In the genomic region with DNA sequence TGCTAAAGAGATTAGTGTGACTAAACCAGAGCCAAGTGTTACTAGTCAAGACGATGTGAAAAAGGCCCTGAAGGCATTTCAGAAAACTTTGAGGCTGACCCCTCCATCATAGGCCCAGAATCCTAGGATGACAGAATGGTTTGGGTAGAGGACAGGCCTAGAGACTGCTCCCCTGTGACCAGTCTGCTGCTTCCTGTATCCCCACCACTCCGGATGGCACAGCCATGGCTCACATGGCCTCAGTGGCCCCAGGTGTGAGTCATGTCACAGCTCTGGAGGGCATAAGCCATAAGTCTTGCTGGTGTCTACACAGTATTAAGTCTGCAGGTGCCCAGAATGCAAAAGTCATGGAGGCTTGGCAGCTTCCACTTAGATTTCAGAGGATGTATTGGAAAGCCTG, we compare ENCODE assay signal across 29 cellular contexts. TPM values are rescaled to one million over a fixed set of nuclear protein-coding genes. Genes with fewer than 3 reads are reported as not detected.
A peak's percentile ranks its signal among the peaks of the same experiment; 100 is the strongest.
DNase-seq lines count a peak whose midpoint lies in the region; ATAC-seq, FAIRE-seq and TF ChIP-seq lines count a peak whose summit lies in the region.
"Had no signal": no experiment of that assay in that cellular context is flagged by ENCODE, and none has a peak within 500 bp of the region (broad histone marks: within the 10 kb centered on the region; RNA-seq: fewer than 3 reads in every experiment).

No MANE protein-coding gene starts in this region.

- intact Hi-C loops in natural killer cell (cut with micrococcal nuclease) (no loop called here), ascending aorta (cut with DNase I) (no loop called here), kidney (cut with DNase I) (no loop called here)

- H3K27ac Mint-ChIP-seq in activated CD8-positive, alpha-beta memory T cell treated with anti-CD3 and anti-CD28 coated beads, Interleukin-2, amount 10 ng/mL, durations not matched to agents 7 days and 5 days: peak overlapping the region; percentile 58
- peak overlapping the region; percentile 78 for H3K27ac Mint-ChIP-seq in activated naive CD8-positive, alpha-beta T cell treated with anti-CD3 and anti-CD28 coated beads, Interleukin-2, amount 50 U/mL, for 24 hours
- peak overlapping the region; percentile 87 to 90 for H3K27ac Mint-ChIP-seq in natural killer cell

- no peaks in the 10 kb centered on the region for H3K27me3 Mint-ChIP-seq in activated CD8-positive, alpha-beta memory T cell treated with anti-CD3 and anti-CD28 coated beads, Interleukin-2, amount 10 ng/mL, durations not matched to agents 7 days and 5 days
- H3K27me3 Mint-ChIP-seq in activated naive CD8-positive, alpha-beta T cell treated with anti-CD3 and anti-CD28 coated beads, Interleukin-2, amount 50 U/mL, for 24 hours: no peaks in the 10 kb centered on the region
- H3K27me3 Mint-ChIP-seq in natural killer cell (ENCODE audit: low read depth in 2 of 2): no peaks in the 10 kb centered on the region

- no peak overlapping the region for H3K4me3 Mint-ChIP-seq in activated CD8-positive, alpha-beta memory T cell treated with anti-CD3 and anti-CD28 coated beads, Interleukin-2, amount 10 ng/mL, durations not matched to agents 7 days and 5 days
- no peak overlapping the region for H3K4me3 Mint-ChIP-seq in activated naive CD8-positive, alpha-beta T cell treated with anti-CD3 and anti-CD28 coated beads, Interleukin-2, amount 50 U/mL, for 24 hours
- no peak overlapping the region for H3K4me3 Mint-ChIP-seq in natural killer cell

- H3K36me3 Mint-ChIP-seq in activated CD8-positive, alpha-beta memory T cell treated with anti-CD3 and anti-CD28 coated beads, Interleukin-2, amount 10 ng/mL, durations not matched to agents 7 days and 5 days: peaks cover 46% of the 10 kb centered on the region
- peaks cover 44% of the 10 kb centered on the region for H3K36me3 Mint-ChIP-seq in activated naive CD8-positive, alpha-beta T cell treated with anti-CD3 and anti-CD28 coated beads, Interleukin-2, amount 50 U/mL, for 24 hours (ENCODE audit: low read depth)
- peaks cover 10% of the 10 kb centered on the region for H3K36me3 Mint-ChIP-seq in natural killer cell

- H3K27me3 ChIP-seq in ascending aorta: no peaks in the 10 kb centered on the region
- H3K27me3 ChIP-seq: upper lobe of right lung had no signal

- H3K36me3 ChIP-seq in ascending aorta (no peaks in the 10 kb centered on the region), kidney (ENCODE audit: control insufficient read depth in 1 of 2, insufficient read depth in 2 of 2, low read length in 2 of 2) (no peaks in the 10 kb centered on the region)
- H3K36me3 ChIP-seq: upper lobe of right lung had no signal

- H3K9ac ChIP-seq in kidney (ENCODE audit: low read length in 2 of 2): no peak overlapping the region
- H3K9ac ChIP-seq: GM23248 had no signal

- H3K4me1 ChIP-seq in ascending aorta (peaks cover 0 to 1% of the 10 kb centered on the region in 2 donors), kidney (ENCODE audit: control insufficient read depth in 1 of 2, insufficient read depth in 1 of 2, low read depth in 1 of 2, low read length in 2 of 2) (peaks cover 0 to 3% of the 10 kb centered on the region in 2 donors)
- H3K4me1 ChIP-seq: psoas muscle had no signal

- no peak for FAIRE-seq in kidney (lab: Jason Lieb, UNC)
- FAIRE-seq: A204.1, endothelial cell of umbilical vein, HTR-8/SVneo, TTC549 had no signal

- H3K9me3 ChIP-seq in ascending aorta: no peaks in the 10 kb centered on the region
- no peaks in the 10 kb centered on the region for H3K9me3 ChIP-seq in kidney (ENCODE audit: control insufficient read depth in 1 of 2, low read length in 2 of 2)
- H3K9me3 ChIP-seq: psoas muscle, upper lobe of right lung had no signal

- ATAC-seq in activated CD8-positive, alpha-beta memory T cell treated with anti-CD3 and anti-CD28 coated beads, Interleukin-2, amount 10 ng/mL, durations not matched to agents 7 days and 5 days: no peak
- ATAC-seq in activated naive CD8-positive, alpha-beta T cell treated with anti-CD3 and anti-CD28 coated beads, Interleukin-2, amount 50 U/mL, for 24 hours: peak; percentile 64
- no peak for ATAC-seq in natural killer cell
- ATAC-seq: activated CD4-positive, CD25-positive, alpha-beta regulatory T cell treated with anti-CD3 and anti-CD28 coated beads, Interleukin-2, amount 50 U/mL, for 24 hours; psoas muscle; upper lobe of right lung had no signal

- H3K4me1 Mint-ChIP-seq in activated CD8-positive, alpha-beta memory T cell treated with anti-CD3 and anti-CD28 coated beads, Interleukin-2, amount 10 ng/mL, durations not matched to agents 7 days and 5 days: peaks cover 64% of the 10 kb centered on the region
- H3K4me1 Mint-ChIP-seq in activated naive CD8-positive, alpha-beta T cell treated with anti-CD3 and anti-CD28 coated beads, Interleukin-2, amount 50 U/mL, for 24 hours: peaks cover 56% of the 10 kb centered on the region
- H3K4me1 Mint-ChIP-seq in natural killer cell: peaks cover 47 to 55% of the 10 kb centered on the region in 2 donors

- CTCF ChIA-PET in activated CD8-positive, alpha-beta memory T cell treated with anti-CD3 and anti-CD28 coated beads, Interleukin-2, amount 10 ng/mL, durations not matched to agents 7 days and 5 days (lab: Charles Lee): interaction anchor here (1.2 kb wide), 1 partner anchor 9 kb away, joined by 4 read pairs; no protein-coding TSS in a partner anchor

- H3K27ac ChIP-seq in ascending aorta (no peak overlapping the region), kidney (ENCODE audit: low read depth in 2 of 2, low read length in 2 of 2) (no peak overlapping the region)
- H3K27ac ChIP-seq: GM23248, psoas muscle, upper lobe of right lung had no signal

- DNase-seq in activated CD8-positive, alpha-beta memory T cell treated with anti-CD3 and anti-CD28 coated beads, Interleukin-2, amount 10 ng/mL, durations not matched to agents 7 days and 5 days: no peak
- no peak for DNase-seq in activated CD8-positive, alpha-beta memory T cell treated with anti-CD3 and anti-CD28 coated beads for 24 hours
- DNase-seq in HT1080 (ENCODE audit: low read depth) (peak; percentile 34), natural killer cell (no peak), ascending aorta (ENCODE audit: low spot score in 2 of 2) (no peak), kidney (no peak)
- DNase-seq in activated naive CD8-positive, alpha-beta T cell treated with anti-CD3 and anti-CD28 coated beads, Interleukin-2, amount 50 U/mL, for 24 hours: no peak
- DNase-seq in activated CD4-positive, alpha-beta T cell treated with anti-CD3 and anti-CD28 coated beads for 4 hours: no peak
- DNase-seq: activated effector memory CD4-positive, alpha-beta T cell treated with anti-CD3 and anti-CD28 coated beads, Interleukin-2, amount 50 U/mL, for 16 hours; AML-193; aorta; COR-L47; dermis blood vessel endothelial cell; DMS79; GM23248; KG1; kidney glomerular epithelial cell; mammary epithelial cell; MV-4-11; NCI-H510A treated with DMSO at 0.1 percent for 48 hours; NK-92 treated with Interleukin-12 subunit alpha and Interleukin-12 subunit beta, amount 100 ng/mL, for 24 hours; psoas muscle; SIG-M5; upper lobe of right lung had no signal

- TF ChIP-seq CTCF in natural killer cell (IDR thresholded peaks at IDR 0.05) (no peak), ascending aorta (IDR thresholded peaks at IDR 0.05) (no peak), kidney (IDR thresholded peaks at IDR 0.05; ENCODE audit: borderline replicate concordance, extremely low read depth, insufficient read depth) (no peak)

- H3K4me3 ChIP-seq in ascending aorta: no peak overlapping the region
- no peak overlapping the region for H3K4me3 ChIP-seq in kidney (ENCODE audit: low read length in 2 of 2)
- H3K4me3 ChIP-seq: GM23248, psoas muscle, upper lobe of right lung had no signal

- no peaks in the 10 kb centered on the region for H3K9me3 Mint-ChIP-seq in activated CD8-positive, alpha-beta memory T cell treated with anti-CD3 and anti-CD28 coated beads, Interleukin-2, amount 10 ng/mL, durations not matched to agents 7 days and 5 days (ENCODE audit: low read depth)
- peaks cover 3% of the 10 kb centered on the region for H3K9me3 Mint-ChIP-seq in activated naive CD8-positive, alpha-beta T cell treated with anti-CD3 and anti-CD28 coated beads, Interleukin-2, amount 50 U/mL, for 24 hours
- H3K9me3 Mint-ChIP-seq in natural killer cell: no peaks in the 10 kb centered on the region

RNA-seq across cellular contexts. Expression of a gene that starts 12.4 kb away (rescaled TPM):
- total RNA-seq in activated CD8-positive, alpha-beta memory T cell treated with anti-CD3 and anti-CD28 coated beads, Interleukin-2, amount 10 ng/mL, durations not matched to agents 7 days and 5 days: 100 to 1,000 TPM; 385 to 515 TPM
- 29.6 and 30.7 TPM in 2 replicates for total RNA-seq in HT1080 (2014; rRNA removed; shearing (Covaris generic))
- polyA plus RNA-seq in HT1080 (2015; cell fraction: cytosol; rRNA removed): 29.5 and 37.3 TPM in 2 replicates
- 73.2 and 74.6 TPM in 2 replicates for polyA plus RNA-seq in HT1080 (2015; cell fraction: nucleus; rRNA removed)
- total RNA-seq in natural killer cell (10 to 100 TPM; 49.1 to 91.6 (median 86.2) TPM), ascending aorta (13.0 TPM), kidney (121 TPM)
- 37.5 TPM for polyA plus RNA-seq in kidney (ENCODE audit: insufficient read depth, low read depth, low replicate concordance)
